Comparison of ENCODE assay signal across 8 cellular contexts in the genomic region with DNA sequence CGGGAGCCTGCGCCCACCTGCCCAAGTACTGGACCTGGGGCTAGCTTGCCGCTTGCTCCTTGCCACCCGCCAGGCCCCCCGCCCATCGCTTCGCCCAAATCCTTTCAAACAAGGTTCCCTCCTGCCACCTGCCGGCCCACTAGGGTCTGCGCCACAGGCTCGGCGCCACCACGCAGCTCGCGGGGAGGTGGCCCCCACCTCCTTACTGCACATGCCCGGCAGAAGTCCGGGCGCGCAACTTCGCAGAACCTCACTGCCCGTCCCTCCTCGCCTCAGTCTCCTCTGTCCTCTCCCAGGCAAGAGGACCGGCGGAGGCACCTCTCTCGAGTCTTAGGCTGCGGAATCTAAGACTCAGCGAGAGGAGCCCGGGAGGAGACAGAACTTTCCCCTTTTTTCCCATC. TPM values are rescaled to one million over a fixed set of nuclear protein-coding genes. Genes with fewer than 3 reads are reported as not detected.
DNase-seq lines count a peak whose midpoint lies in the region; FAIRE-seq and TF ChIP-seq lines count a peak whose summit lies in the region.

No MANE protein-coding gene starts in this region.

- no peaks in the 10 kb centered on the region for H3K9me3 ChIP-seq in prostate gland

- no peak for TF ChIP-seq POLR2A in prostate gland (IDR thresholded peaks at IDR 0.05)
- no peak for TF ChIP-seq POLR2A in GM12892 (IDR thresholded peaks at IDR 0.05; ENCODE audit: low read depth, low read length)

- 41% methylated on average over 27 of the region's 27 CpGs for WGBS in prostate gland

- no peak for FAIRE-seq in GM12892 (lab: Jason Lieb, UNC)

- peaks cover 8% of the 10 kb centered on the region for H3K27me3 ChIP-seq in prostate gland (replicated peaks; ENCODE audit: insufficient read depth)

- DNase-seq in DMS 273 (lab: John Stamatoyannopoulos, UW; ENCODE audit: unreplicated experiment) (peak; percentile 83), M059J (ENCODE audit: low read depth) (peak; percentile 34), activated T-cell treated with anti-CD3 and anti-CD28 coated beads for 1 hour (ENCODE audit: low read depth) (peak; percentile 33), fibroblast of pulmonary artery (ENCODE audit: low read depth) (peak; percentile 26), prostate gland (ENCODE audit: low spot score) (peak; percentile 18), GM12892 (ENCODE audit: insufficient read length) (no peak), hepatic stellate cell (ENCODE audit: low spot score) (no peak), NCI-H345 treated with DMSO at 0.1 percent for 48 hours (lab: John Stamatoyannopoulos, UW; ENCODE audit: unreplicated experiment) (no peak)

- no peak overlapping the region for H3K27ac ChIP-seq in prostate gland

- no peaks in the 10 kb centered on the region for H3K36me3 ChIP-seq in prostate gland

- H3K4me1 ChIP-seq in prostate gland (replicated peaks), result peaks cover 3% of the 10 kb centered on the region

- TF ChIP-seq CTCF in fibroblast of pulmonary artery (IDR thresholded peaks at IDR 0.05; ENCODE audit: low read length, missing control alignments), result peak; percentile 28
- TF ChIP-seq CTCF in prostate gland (IDR thresholded peaks at IDR 0.05), result peak in 2 of 4 experiments; percentile 36 to 53

- intact Hi-C loops in prostate gland (cut with DNase I), result no loop called here

- H3K4me3 ChIP-seq in fibroblast of pulmonary artery (replicated peaks; ENCODE audit: low read depth, low read length), result no peak overlapping the region
- peak overlapping the region in 1 of 2 donors; percentile 4 for H3K4me3 ChIP-seq in prostate gland

RNA-seq across cellular contexts. Expression of gene GNAS-AS1, which starts 11.2 kb away (rescaled TPM):
- 1.0 TPM in 1 of 2 replicates, not detected in the other for total RNA-seq in M059J (2014; rRNA removed; shearing (Covaris generic))
- 1 to 10 TPM in 1 of 2 donors, under 1 TPM in 1; 0.50 to 1.8 TPM for total RNA-seq in prostate gland
- polyA plus RNA-seq in GM12892 (2012; ENCODE audit: missing spikeins), result 0.59 TPM

RNA-seq across cellular contexts. Expression of gene GNAS, which starts 13.0 kb away (rescaled TPM):
- 1,151 and 1,551 TPM in 2 replicates for total RNA-seq in M059J (2014; rRNA removed; shearing (Covaris generic))
- 100 to 1,000 TPM; 644 to 900 TPM for total RNA-seq in prostate gland
- 586 TPM for polyA plus RNA-seq in GM12892 (2012; ENCODE audit: missing spikeins)

Comparison
In these comparisons a context has a peak if more than half of its experiments do, and no peak if none do; other contexts are left out.
1. DNase-seq: peak in DMS 273 (single experiment), M059J (single experiment), activated T-cell treated with anti-CD3 and anti-CD28 coated beads for 1 hour (single experiment), fibroblast of pulmonary artery (single experiment) and prostate gland (single experiment); none in GM12892 (single experiment), hepatic stellate cell (single experiment) and NCI-H345 treated with DMSO at 0.1 percent for 48 hours (single experiment).